8 cellular contexts compared by ENCODE assay signal in the genomic region with DNA sequence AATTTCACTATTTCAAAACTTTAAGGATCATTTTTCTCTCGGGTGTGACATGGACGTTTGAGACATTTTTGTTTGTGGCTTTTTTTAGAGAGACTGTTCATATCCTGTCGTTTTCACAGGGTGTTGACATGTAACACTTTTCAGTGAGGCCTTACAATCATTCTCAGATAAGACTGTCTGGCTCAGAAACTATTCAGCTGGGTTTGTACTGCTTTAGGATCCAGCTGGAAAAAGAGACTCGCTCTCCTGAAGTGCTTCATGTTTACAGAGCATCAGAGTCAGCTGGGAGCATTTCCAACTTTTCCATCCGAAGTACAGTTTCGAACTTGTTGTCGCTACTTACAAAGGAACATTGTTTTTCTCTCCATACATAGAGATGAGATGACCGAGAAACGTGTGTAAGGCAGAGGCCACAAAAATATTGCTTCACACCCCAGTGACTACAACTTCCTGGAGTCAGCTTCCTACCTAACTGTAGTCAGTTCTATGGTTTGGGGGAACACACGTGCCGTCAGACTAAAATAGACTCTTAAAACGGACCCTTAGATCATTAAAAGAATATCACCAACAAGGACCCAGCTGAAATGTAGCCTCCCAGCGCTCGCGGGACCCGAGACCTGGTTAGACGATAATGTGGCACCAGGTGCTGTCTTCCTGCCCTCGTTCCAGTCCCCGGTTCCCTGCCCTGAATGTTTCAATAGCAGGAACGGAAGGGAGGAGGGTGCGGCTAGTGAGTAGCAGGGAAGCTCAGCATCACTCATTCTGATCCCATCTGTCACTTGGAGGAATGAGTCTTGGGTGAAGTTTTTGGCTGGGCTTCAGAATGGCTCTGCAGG.
DNase-seq lines count a peak whose midpoint lies in the region; ATAC-seq and TF ChIP-seq lines count a peak whose summit lies in the region.

No MANE protein-coding gene starts in this region.

- H3K4me2 ChIP-seq in Loucy (ENCODE audit: low read depth, low read length, poor library complexity, severe bottlenecking) (peak overlapping the region; percentile 91), neuronal stem cell (ENCODE audit: insufficient read depth, low read length, poor library complexity, severe bottlenecking) (no peak overlapping the region)

- no peaks in the 10 kb centered on the region for H3K27me3 Mint-ChIP-seq in CD4-positive, alpha-beta T cell

- no peaks in the 10 kb centered on the region; the same call in 1 of the 2 replicates for H3K36me3 ChIP-seq in Loucy (ENCODE audit: insufficient read depth, low read length)
- no peaks in the 10 kb centered on the region for H3K36me3 ChIP-seq in ascending aorta
- peaks cover 0 to 12% (median 0%) of the 10 kb centered on the region in 3 donors for H3K36me3 ChIP-seq in tibial artery
- H3K36me3 ChIP-seq in neuronal stem cell (replicated peaks in 1 of 2; ENCODE audit: control insufficient read depth in 2 of 2, insufficient read depth in 2 of 2, low read length in 2 of 2), result no peaks in the 10 kb centered on the region

- ATAC-seq in CD4-positive, alpha-beta T cell (ENCODE audit: poor library complexity), result peak; percentile 41
- ATAC-seq in GM21360 (IDR thresholded peaks at IDR 0.05; ENCODE audit: unreplicated experiment) (peak; percentile 33), HG02763 (IDR thresholded peaks at IDR 0.05; ENCODE audit: unreplicated experiment) (no peak)

- peak overlapping the region; percentile 91 for H3K4me3 Mint-ChIP-seq in CD4-positive, alpha-beta T cell

- no peaks in the 10 kb centered on the region for H3K79me1 ChIP-seq in neuronal stem cell (ENCODE audit: low read depth, low read length)

- H3K23ac ChIP-seq in neuronal stem cell (ENCODE audit: low read depth, low read length, poor library complexity), result no peak overlapping the region

- no peaks in the 10 kb centered on the region for H3K9me3 ChIP-seq in CD4-positive, alpha-beta T cell (ENCODE audit: control insufficient read depth, low read length)
- H3K9me3 ChIP-seq in Loucy (ENCODE audit: insufficient read depth, low read depth, low read length) (no peaks in the 10 kb centered on the region), ascending aorta (no peaks in the 10 kb centered on the region), tibial artery (no peaks in the 10 kb centered on the region), neuronal stem cell (replicated peaks in 1 of 2; ENCODE audit: control insufficient read depth in 2 of 2, insufficient read depth in 1 of 2, low read depth in 1 of 2, low read length in 2 of 2) (no peaks in the 10 kb centered on the region)

- no peak overlapping the region for H2AK5ac ChIP-seq in neuronal stem cell (ENCODE audit: low read depth, low read length)

- POLR2A ChIA-PET in CD4-positive, alpha-beta T cell (lab: Charles Lee), result interaction anchor here (0.6 to 3.9 kb wide), 11 partner anchors 10 to 133 kb away, joined by 3 to 112 read pairs (median 6); partner anchors contain the start of gene MKI67

- H3K9me2 ChIP-seq in Loucy (replicated peaks; ENCODE audit: low read depth, low read length), result no peaks in the 10 kb centered on the region

- peaks cover 59% of the 10 kb centered on the region for H3K36me3 Mint-ChIP-seq in CD4-positive, alpha-beta T cell (ENCODE audit: low read depth)

- H3K4me1 ChIP-seq in Loucy (ENCODE audit: insufficient read depth, low read length, poor library complexity, severe bottlenecking) (peaks cover 43% of the 10 kb centered on the region), ascending aorta (peaks cover 3 to 10% of the 10 kb centered on the region in 2 donors), tibial artery (peaks cover 0 to 7% (median 3%) of the 10 kb centered on the region in 4 donors), neuronal stem cell (ENCODE audit: control insufficient read depth in 2 of 2, insufficient read depth in 1 of 2, low read depth in 1 of 2, low read length in 2 of 2) (peaks cover 0 to 4% of the 10 kb centered on the region in 2 donors)

- CTCF ChIA-PET in CD4-positive, alpha-beta T cell (lab: Charles Lee), result interaction anchor here (0.9 to 3.1 kb wide), 7 partner anchors 13 to 163 kb away, joined by 3 to 24 read pairs (median 7); partner anchors contain the start of gene PTPRE

- no peak overlapping the region for H3K18ac ChIP-seq in neuronal stem cell (ENCODE audit: low read length)

- H2AFZ ChIP-seq in Loucy (ENCODE audit: low read length) (peak overlapping the region; percentile 38), neuronal stem cell (ENCODE audit: low read length) (no peak overlapping the region)

- H3K27ac Mint-ChIP-seq in CD4-positive, alpha-beta T cell, result peak overlapping the region; percentile 96

- peaks cover 5% of the 10 kb centered on the region for H4K20me1 ChIP-seq in Loucy (ENCODE audit: insufficient read depth, low read length, poor library complexity, severe bottlenecking)

- TF ChIP-seq CTCF in CD4-positive, alpha-beta T cell (IDR thresholded peaks at IDR 0.05), result no peak
- TF ChIP-seq CTCF in Loucy (conservative IDR thresholded peaks at IDR 0.05; ENCODE audit: low read length) (no peak), ascending aorta (IDR thresholded peaks at IDR 0.05) (no peak), tibial artery (IDR thresholded peaks at IDR 0.05) (no peak)

- no peaks in the 10 kb centered on the region for H3K27me3 ChIP-seq in CD4-positive, alpha-beta T cell (ENCODE audit: control insufficient read depth, insufficient read depth, low read length)
- H3K27me3 ChIP-seq in Loucy (ENCODE audit: insufficient read depth, low read length, poor library complexity, severe bottlenecking) (no peaks in the 10 kb centered on the region), ascending aorta (no peaks in the 10 kb centered on the region), tibial artery (no peaks in the 10 kb centered on the region), neuronal stem cell (ENCODE audit: control insufficient read depth in 3 of 3, insufficient read depth in 3 of 3, low read depth in 1 of 3, low read length in 3 of 3) (no peaks in the 10 kb centered on the region)

- H3K4ac ChIP-seq in neuronal stem cell (ENCODE audit: low read length), result no peak overlapping the region

- no peaks in the 10 kb centered on the region for H3F3A ChIP-seq in Loucy (ENCODE audit: low read depth)

- intact Hi-C loops in CD4-positive, alpha-beta T cell (cut with DNase I, micrococcal nuclease), result loop anchor here (1.0 to 10.0 kb wide), 5 partner anchors 15 to 1417 kb away; partner anchors contain the start of genes MGMT (in 1 of the 2) and MKI67 (in 1 of the 2)
- intact Hi-C loops in ascending aorta (cut with DNase I), result no loop called here
- intact Hi-C loops in tibial artery (cut with DNase I; ENCODE audit: low total_unique reads), result no loop called here

- no CpG with 5 or more reads among the region's 21 CpGs for WGBS in neuronal stem cell (ENCODE audit: extremely low coverage in 2 of 2, insufficient read length in 2 of 2, insufficient replicate concordance in 1 of 2), 2 donors

- peaks cover 52% of the 10 kb centered on the region for H3K79me2 ChIP-seq in Loucy (ENCODE audit: insufficient read depth, low read length)

- H3K9ac ChIP-seq in Loucy (ENCODE audit: low read depth, low read length, poor library complexity, severe bottlenecking) (peak overlapping the region; percentile 78), neuronal stem cell (ENCODE audit: low read depth, low read length, poor library complexity) (no peak overlapping the region)

- H2BK15ac ChIP-seq in neuronal stem cell (ENCODE audit: low read length), result no peak overlapping the region

- H3K4me1 Mint-ChIP-seq in CD4-positive, alpha-beta T cell (ENCODE audit: low read depth), result peaks cover 49% of the 10 kb centered on the region

- H2BK12ac ChIP-seq in neuronal stem cell (ENCODE audit: low read length), result no peak overlapping the region

- H4K91ac ChIP-seq in neuronal stem cell (ENCODE audit: low read depth, low read length, poor library complexity), result no peak overlapping the region

- no peak overlapping the region for H4K8ac ChIP-seq in neuronal stem cell (ENCODE audit: low read depth, low read length)

- H2BK5ac ChIP-seq in neuronal stem cell (ENCODE audit: low read length), result no peak overlapping the region

- H2BK120ac ChIP-seq in neuronal stem cell (ENCODE audit: low read depth, low read length), result no peak overlapping the region

- no peak for DNase-seq in CD4-positive, alpha-beta T cell
- DNase-seq in ascending aorta (ENCODE audit: low spot score in 2 of 2), result no peak
- peak; percentile 33 for DNase-seq in left kidney (ENCODE audit: low read depth, low spot score)
- peak in 1 of 2 donors; percentile 62 for DNase-seq in tibial artery
- DNase-seq in neuronal stem cell (ENCODE audit: low spot score), result no peak

- H3K27ac ChIP-seq in CD4-positive, alpha-beta T cell (ENCODE audit: low read depth, low read length), result peak overlapping the region; percentile 70
- H3K27ac ChIP-seq in ascending aorta (peak overlapping the region; percentile 71), tibial artery (peak overlapping the region; percentile 47 to 54), neuronal stem cell (replicated peaks; ENCODE audit: low read length) (no peak overlapping the region)

- H3K14ac ChIP-seq in neuronal stem cell (ENCODE audit: low read length), result no peak overlapping the region

- H3K9me3 Mint-ChIP-seq in CD4-positive, alpha-beta T cell, result no peaks in the 10 kb centered on the region

- peak overlapping the region; percentile 84 for H3K4me3 ChIP-seq in Loucy (ENCODE audit: low read length, poor library complexity, severe bottlenecking)
- H3K4me3 ChIP-seq in ascending aorta, result peak overlapping the region in 1 of 2 donors; percentile 47
- peak overlapping the region; percentile 32 to 42 for H3K4me3 ChIP-seq in tibial artery
- H3K4me3 ChIP-seq in neuronal stem cell (ENCODE audit: low read length in 2 of 2), result no peak overlapping the region

Comparison
In these comparisons a context has a peak if more than half of its experiments do, and no peak if none do; other contexts are left out.
1. H3K4me3 ChIP-seq: peak in Loucy (single experiment) and tibial artery (2 of 2); none in neuronal stem cell (0 of 2).
2. intact Hi-C loops: an anchor here in CD4-positive, alpha-beta T cell (1.0 to 10.0 kb wide); none called in ascending aorta and tibial artery.